ENCODE assay signal across 1 cellular context in genomic region chr9:124256517-124257069, GRCh38.
A peak's percentile ranks its signal among the peaks of the same experiment; 100 is the strongest.
TF ChIP-seq lines count a peak whose summit lies in the region.

No MANE protein-coding gene starts in this region.

TF ChIP-seq in IMR-90, 13 proteins besides CTCF, POLR2A, EP300 and RAD21:
- TF ChIP-seq CHD1 (IDR thresholded peaks at IDR 0.05; ENCODE audit: low read depth, low read length): no peak
- peak; percentile 56 for TF ChIP-seq RCOR1 (IDR thresholded peaks at IDR 0.05; ENCODE audit: insufficient replicate concordance, low read length)
- TF ChIP-seq FOS (IDR thresholded peaks at IDR 0.05; ENCODE audit: low read depth, low read length): no peak
- TF ChIP-seq RFX5 (IDR thresholded peaks at IDR 0.05; ENCODE audit: low read depth, low read length): no peak
- TF ChIP-seq SMC3 (IDR thresholded peaks at IDR 0.05; ENCODE audit: low read depth, low read length): no peak
